23 cellular contexts compared by ENCODE assay signal in genomic region chr4:187335339-187335738, GRCh38.
DNase-seq lines count a peak whose midpoint lies in the region; ATAC-seq and TF ChIP-seq lines count a peak whose summit lies in the region.
"Had no signal": no experiment of that assay in that cellular context is flagged by ENCODE, and none has a peak within 500 bp of the region (broad histone marks: within the 10 kb centered on the region; RNA-seq: fewer than 3 reads in every experiment).

No MANE protein-coding gene starts in this region.

- no peak for TF ChIP-seq CTCF in omental fat pad (IDR thresholded peaks at IDR 0.05)

- ATAC-seq in omental fat pad (ENCODE audit: low FRiP score): peak; percentile 41
- ATAC-seq: A549; CD8-positive, alpha-beta T cell had no signal

- no peak for DNase-seq in omental fat pad (ENCODE audit: low spot score)
- no peak for DNase-seq in stimulated activated naive CD4-positive, alpha-beta T cell (lab: John Stamatoyannopoulos, UW)
- DNase-seq: 8988T; ACHN; AML-193; BE2C; C1 segment of cervical spinal cord; Caco-2; Calu3; CD4-positive, alpha-beta memory T cell; CD4-positive, alpha-beta T cell; CD4-positive, CD25-positive, alpha-beta regulatory T cell; CD8-positive, alpha-beta memory T cell; CD8-positive, alpha-beta T cell; COR-L47; DMS 273 treated with DMSO at 0.1 percent for 48 hours; DMS153; DMS53; DMS79; DMS79 treated with DMSO at 0.1 percent for 48 hours; DND-41; EL had no signal
